13 cellular contexts compared by ENCODE assay signal in genomic region chr11:74839971-74840370, GRCh38.
"Had no signal": no experiment of that assay in that cellular context is flagged by ENCODE, and none has a peak within 500 bp of the region (broad histone marks: within the 10 kb centered on the region; RNA-seq: fewer than 3 reads in every experiment).

No MANE protein-coding gene starts in this region.

- DNase-seq: activated CD4-positive, alpha-beta T cell treated with anti-CD3 and anti-CD28 coated beads for 4 hours; activated naive CD4-positive, alpha-beta T cell treated with Interleukin-2 at 50 U/mL for 16 hours; activated naive CD8-positive, alpha-beta T cell treated with anti-CD3 and anti-CD28 coated beads, Interleukin-2, amount 50 U/mL, for 24 hours; effector memory CD4-positive, alpha-beta T cell; glutamatergic neuron; midbrain; occipital lobe; stimulated activated CD4-positive, alpha-beta T cell treated with anti-CD3 and anti-CD28 coated beads, Interleukin-2, amount 100 ng/mL, for 48 hours; stomach; WERI-Rb-1 had no signal

- ATAC-seq: activated naive CD8-positive, alpha-beta T cell treated with anti-CD3 and anti-CD28 coated beads, Interleukin-2, amount 50 U/mL, for 24 hours; sciatic nerve had no signal

- H3K27me3 Mint-ChIP-seq: activated naive CD8-positive, alpha-beta T cell treated with anti-CD3 and anti-CD28 coated beads, Interleukin-2, amount 50 U/mL, for 24 hours had no signal

- H3K4me3 ChIP-seq: ascending aorta, stomach, thoracic aorta had no signal

- H3K9me3 Mint-ChIP-seq: activated naive CD8-positive, alpha-beta T cell treated with anti-CD3 and anti-CD28 coated beads, Interleukin-2, amount 50 U/mL, for 24 hours had no signal

- H3K27ac Mint-ChIP-seq: activated naive CD8-positive, alpha-beta T cell treated with anti-CD3 and anti-CD28 coated beads, Interleukin-2, amount 50 U/mL, for 24 hours had no signal

- H3K9me3 ChIP-seq: ascending aorta, stomach, thoracic aorta had no signal

- H3K27ac ChIP-seq: ascending aorta, stomach, thoracic aorta, WERI-Rb-1 had no signal

- H3K4me3 Mint-ChIP-seq: activated naive CD8-positive, alpha-beta T cell treated with anti-CD3 and anti-CD28 coated beads, Interleukin-2, amount 50 U/mL, for 24 hours had no signal

- H3K4me1 ChIP-seq: ascending aorta, stomach had no signal

- H3K27me3 ChIP-seq: ascending aorta, stomach had no signal
